ENCODE assay signal across 10 cellular contexts in genomic region chr11:94142308-94143277, GRCh38. TPM values are rescaled to one million over a fixed set of nuclear protein-coding genes. Genes with fewer than 3 reads are reported as not detected.
DNase-seq lines count a peak whose midpoint lies in the region; ATAC-seq, FAIRE-seq and TF ChIP-seq lines count a peak whose summit lies in the region.
"Had no signal": no experiment of that assay in that cellular context is flagged by ENCODE, and none has a peak within 500 bp of the region (broad histone marks: within the 10 kb centered on the region; RNA-seq: fewer than 3 reads in every experiment).

No MANE protein-coding gene starts in this region.

- H3K36me3 ChIP-seq in heart right ventricle, result no peaks in the 10 kb centered on the region
- no peaks in the 10 kb centered on the region for H3K36me3 ChIP-seq in K562 (ENCODE audit: control insufficient read depth, insufficient read depth, low read length)
- H3K36me3 ChIP-seq in HepG2 (replicated peaks in 1 of 2; ENCODE audit: control insufficient read depth in 1 of 2, insufficient read depth in 2 of 2, low read length in 2 of 2), result no peaks in the 10 kb centered on the region; a peak in 1 of 5 replicates
- H3K36me3 ChIP-seq in tibial nerve, result no peaks in the 10 kb centered on the region
- H3K36me3 ChIP-seq: SJCRH30 had no signal

- BruUV-seq in K562 (replicated peaks; lab: Mats Ljungman, UMichigan), result no TSS peak
- BruUV-seq in HepG2 (replicated peaks; lab: Mats Ljungman, UMichigan), result no TSS peak

- H3K4me2 ChIP-seq in K562 (ENCODE audit: insufficient read depth, low read length) (peak overlapping the region; percentile 87), HepG2 (ENCODE audit: low read depth, low read length) (no peak overlapping the region)

- peak overlapping the region; percentile 39 to 89 for H3K9ac ChIP-seq in K562 (ENCODE audit: insufficient read depth in 1 of 2, low read depth in 2 of 2, low read length in 2 of 2)
- no peak overlapping the region for H3K9ac ChIP-seq in HepG2 (ENCODE audit: insufficient read depth, low read depth, low read length)

- intact Hi-C loops in heart right ventricle (cut with DNase I), result no loop called here
- intact Hi-C loops in Right ventricle myocardium inferior (cut with DNase I), result no loop called here
- intact Hi-C loops in K562 (cut with micrococcal nuclease), result no loop called here
- intact Hi-C loops in HepG2 (cut with micrococcal nuclease; ENCODE audit: unreplicated experiment), result no loop called here

- TF ChIP-seq RAD21 in K562 (CRISPR knock-in tag; conservative IDR thresholded peaks at IDR 0.05 in 1 of 2, IDR thresholded peaks at IDR 0.05 in 1 of 2) (no peak), HepG2 (CRISPR knock-in tag; IDR thresholded peaks at IDR 0.05) (no peak)

- TF ChIP-seq EP300 in K562 (IDR thresholded peaks at IDR 0.05; ENCODE audit: low read length), result peak; percentile 54; the same call in 1 of the 2 replicates
- no peak for TF ChIP-seq EP300 in HepG2 (IDR thresholded peaks at IDR 0.05; ENCODE audit: low read depth in 2 of 2, low read length in 2 of 2)
- no peak for TF ChIP-seq EP300 in HepG2 (CRISPR knock-in tag; IDR thresholded peaks at IDR 0.05; ENCODE audit: borderline replicate concordance)
- peak in 1 of 2 donors; percentile 16 for TF ChIP-seq EP300 in tibial nerve (IDR thresholded peaks at IDR 0.05)

- H3K27me3 ChIP-seq in heart right ventricle (no peaks in the 10 kb centered on the region), K562 (ENCODE audit: control insufficient read depth in 2 of 2, insufficient read depth in 2 of 2, low read length in 2 of 2) (no peaks in the 10 kb centered on the region), HepG2 (ENCODE audit: control insufficient read depth in 1 of 2, insufficient read depth in 2 of 2, low read length in 2 of 2) (no peaks in the 10 kb centered on the region), tibial nerve (no peaks in the 10 kb centered on the region)
- H3K27me3 ChIP-seq: SJCRH30 had no signal

- H3K79me2 ChIP-seq in K562 (ENCODE audit: control insufficient read depth, insufficient read depth, low read length), result peaks cover 85% of the 10 kb centered on the region
- H3K79me2 ChIP-seq in HepG2 (ENCODE audit: insufficient read depth, low read length), result peaks cover 61% of the 10 kb centered on the region

- no peaks in the 10 kb centered on the region for H3K9me3 ChIP-seq in heart right ventricle
- no peaks in the 10 kb centered on the region for H3K9me3 ChIP-seq in K562 (replicated peaks; ENCODE audit: control insufficient read depth, insufficient read depth, low read depth, low read length)
- H3K9me3 ChIP-seq in HepG2 (ENCODE audit: low read length), result no peaks in the 10 kb centered on the region
- H3K9me3 ChIP-seq in tibial nerve, result no peaks in the 10 kb centered on the region
- H3K9me3 ChIP-seq: SJCRH30 had no signal

- no peak for TF ChIP-seq CTCF in heart right ventricle (IDR thresholded peaks at IDR 0.05)
- TF ChIP-seq CTCF in K562 (IDR thresholded peaks at IDR 0.05 in 2 of 3, conservative IDR thresholded peaks at IDR 0.05 in 1 of 3; ENCODE audit: insufficient read depth in 2 of 3, low read depth in 1 of 3, low read length in 3 of 3), result no peak
- TF ChIP-seq CTCF in HepG2 (CRISPR knock-in tag; IDR thresholded peaks at IDR 0.05), result no peak
- TF ChIP-seq CTCF in tibial nerve (IDR thresholded peaks at IDR 0.05), result no peak

- POLR2A ChIA-PET in K562 (lab: Yijun Ruan, JAX), result interaction anchor here (1.0 to 1.7 kb wide), 5 partner anchors 11 to 401 kb away, joined by 3 to 8 read pairs (median 4); partner anchors contain the start of genes C11orf54, PANX1 and TAF1D
- POLR2A ChIA-PET in HepG2 (lab: Yijun Ruan, JAX), result interaction anchor here (3.1 kb wide), 1 partner anchor 14 kb away, joined by 10 read pairs; the partner anchor contains the start of gene PANX1

- peak; percentile 95 for FAIRE-seq in K562 (lab: Jason Lieb, UNC)
- no peak for FAIRE-seq in HepG2 (lab: Jason Lieb, UNC)
- FAIRE-seq: H1 had no signal

- TF ChIP-seq POLR2A in K562 (conservative IDR thresholded peaks at IDR 0.05), result no peak
- TF ChIP-seq POLR2A in HepG2 (IDR thresholded peaks at IDR 0.05; ENCODE audit: insufficient read depth in 1 of 2, low read depth in 2 of 2, low read length in 2 of 2), result no peak
- TF ChIP-seq POLR2A in tibial nerve (IDR thresholded peaks at IDR 0.05), result no peak

- ATAC-seq in heart right ventricle (peak in 6 of 8 donors; percentile 17 to 36 (median 25)), Right ventricle myocardium inferior (no peak), K562 (peak; percentile 90), HepG2 (0 out of 3 replicates have a peak, but pooled peaks have one; percentile 18), GM21528 (IDR thresholded peaks at IDR 0.05; ENCODE audit: low FRiP score, unreplicated experiment) (no peak)

- in situ Hi-C loops in K562 (cut with MboI) (no loop called here), HepG2 (cut with HindIII; ENCODE audit: extremely low pct_ligation_motif_present, low pct_unique_long_range_greater_than_20kb) (no loop called here)

- peak overlapping the region in 1 of 10 donors; percentile 24 for H3K27ac ChIP-seq in heart right ventricle
- H3K27ac ChIP-seq in K562 (ENCODE audit: extremely low read depth, low read depth, low read length), result peak overlapping the region; percentile 76
- H3K27ac ChIP-seq in HepG2 (ENCODE audit: extremely low read length, insufficient read depth, low read length), result no peak overlapping the region
- peak overlapping the region in 3 of 4 donors; percentile 54 to 82 (median 79) for H3K27ac ChIP-seq in tibial nerve
- H3K27ac ChIP-seq: SJCRH30 had no signal

- peak overlapping the region; percentile 54 for H2AFZ ChIP-seq in K562 (ENCODE audit: low read depth, low read length)
- H2AFZ ChIP-seq in HepG2 (ENCODE audit: low read length), result no peak overlapping the region

- H3K9me1 ChIP-seq in K562 (ENCODE audit: control insufficient read depth, insufficient read depth, low read length), result no peaks in the 10 kb centered on the region

- DNase-seq in heart right ventricle (no peak), Right ventricle myocardium inferior (ENCODE audit: missing footprints) (no peak), K562 (ENCODE audit: extremely low read depth in 1 of 4, low spot score in 3 of 4) (peak in 2 of 4 experiments; percentile 73 to 80), HepG2 (ENCODE audit: low spot score) (peak; percentile 56), tibial nerve (ENCODE audit: low spot score in 2 of 2) (no peak), SKM-1 (lab: John Stamatoyannopoulos, UW; ENCODE audit: unreplicated experiment) (no peak), C1 segment of cervical spinal cord (lab: John Stamatoyannopoulos, UW) (no peak)
- DNase-seq: SJCRH30 had no signal

- 78 to 83% methylated on average over 7 of the region's 7 CpGs for WGBS in heart right ventricle, 2 donors
- WGBS in K562 (ENCODE audit: insufficient coverage, low coverage, missing lambda C conversion rate), result 43% methylated on average over 7 of the region's 7 CpGs
- WGBS in HepG2 (ENCODE audit: low lambda C conversion rate), result 95% methylated on average over 7 of the region's 7 CpGs
- 59 to 61% methylated on average over 7 of the region's 7 CpGs for WGBS in tibial nerve, 2 donors

- CTCF ChIA-PET in K562 (lab: Yijun Ruan, JAX; ENCODE audit: low intra/inter-chr PET ratio) (no interaction called here), HepG2 (lab: Yijun Ruan, JAX; ENCODE audit: low intra/inter-chr PET ratio, low total read pairs) (no interaction called here)

- H3K4me1 ChIP-seq in heart right ventricle (peaks cover 10 to 91% (median 58%) of the 10 kb centered on the region in 9 donors), K562 (replicated peaks in 1 of 2; ENCODE audit: control insufficient read depth in 2 of 2, insufficient read depth in 2 of 2, low read length in 2 of 2) (peaks cover 15 to 37% of the 10 kb centered on the region in 2 experiments), HepG2 (ENCODE audit: insufficient read depth, low read length) (peaks cover 61% of the 10 kb centered on the region), tibial nerve (peaks cover 0 to 50% (median 22%) of the 10 kb centered on the region in 4 donors)

- H4K20me1 ChIP-seq in K562 (replicated peaks; ENCODE audit: control insufficient read depth, insufficient read depth, low read length) (no peaks in the 10 kb centered on the region), HepG2 (ENCODE audit: insufficient read depth, low read length) (peaks cover 16% of the 10 kb centered on the region)

- no peak overlapping the region for H3K4me3 ChIP-seq in heart right ventricle
- H3K4me3 ChIP-seq in K562, result no peak overlapping the region
- no peak overlapping the region for H3K4me3 ChIP-seq in HepG2 (replicated peaks in 1 of 3; ENCODE audit: insufficient read depth in 1 of 3, low read depth in 2 of 3, low read length in 3 of 3)
- no peak overlapping the region for H3K4me3 ChIP-seq in tibial nerve
- H3K4me3 ChIP-seq: SJCRH30 had no signal

RNA-seq across cellular contexts. Expression of gene PANX1, which starts 14.0 kb away (rescaled TPM):
- total RNA-seq in heart right ventricle, result 10 to 100 TPM; 16.1 to 42.4 (median 22.0) TPM
- 1 to 10 TPM; 4.4 to 5.9 TPM for polyA plus RNA-seq in heart right ventricle
- 27.2 TPM for total RNA-seq in Right ventricle myocardium inferior
- 13.4 and 15.1 TPM in 2 replicates for total RNA-seq in K562 (2011; cell fraction: chromatin; rRNA removed; ENCODE audit: low replicate concordance)
- total RNA-seq in K562 (2011; cell fraction: nucleolus; rRNA removed), result 15.2 and 16.2 TPM in 2 replicates
- total RNA-seq in K562 (2011; cell fraction: nucleoplasm; rRNA removed), result 14.7 and 17.5 TPM in 2 replicates
- total RNA-seq in K562 (2014; rRNA removed), result 10.4 and 12.8 TPM in 2 replicates
- 13.9 and 15.2 TPM in 2 replicates for total RNA-seq in K562 (2014; rRNA removed; fragmentation: Illumina TruSeq; extraction: Trizol)
- 14.4 and 14.8 TPM in 2 replicates for total RNA-seq in K562 (2015; rRNA removed; fragmentation: Illumina TruSeq; extraction: Trizol)
- 12.7 and 13.3 TPM in 2 replicates for total RNA-seq in K562 (2021)
- polyA plus RNA-seq in K562 (2011; rRNA removed), result 6.3 and 9.5 TPM in 2 replicates
- 4.8 and 6.2 TPM in 2 replicates for polyA plus RNA-seq in K562 (2011; cell fraction: cytosol; rRNA removed)
- 2.8 and 3.4 TPM in 2 replicates for polyA plus RNA-seq in K562 (2011; cell fraction: nucleus; rRNA removed)
- 7.8 and 10.1 TPM in 2 replicates for polyA plus RNA-seq in K562 (2012)
- polyA plus RNA-seq in K562 (2014; fragmentation: Illumina TruSeq; extraction: Trizol), result 9.9 and 10.1 TPM in 2 replicates
- polyA plus RNA-seq in K562 (2014; fragmentation: Nextera tagmentation; extraction: Ambion mirVana), result 1 to 10 TPM; 1.9 to 2.7 TPM
- polyA plus RNA-seq in K562 (2014; rRNA removed), result 6.5 and 8.4 TPM in 2 replicates
- 18.7 and 23.2 TPM in 2 replicates for polyA minus RNA-seq in K562 (2011; rRNA and poly(A)+ RNA removed)
- polyA minus RNA-seq in K562 (2011; cell fraction: cytosol; rRNA and poly(A)+ RNA removed), result 7.0 and 11.6 TPM in 2 replicates
- 6.6 and 8.7 TPM in 2 replicates for polyA minus RNA-seq in K562 (2011; cell fraction: nucleus; rRNA and poly(A)+ RNA removed)
- 21.7 and 24.8 TPM in 2 replicates for total RNA-seq in HepG2 (2016; rRNA removed; fragmentation: Illumina TruSeq; extraction: Trizol)
- 2.7 and 3.0 TPM in 2 replicates for total RNA-seq in HepG2 (2016; cell fraction: cytosol; rRNA removed; fragmentation: Illumina TruSeq; extraction: Trizol; ENCODE audit: low read depth)
- 21.2 and 23.9 TPM in 2 replicates for total RNA-seq in HepG2 (2016; cell fraction: insoluble cytoplasmic fraction; rRNA removed; fragmentation: Illumina TruSeq; extraction: Trizol)
- 10.3 and 10.9 TPM in 2 replicates for total RNA-seq in HepG2 (2016; cell fraction: membrane; rRNA removed; fragmentation: Illumina TruSeq; extraction: Trizol)
- total RNA-seq in HepG2 (2016; cell fraction: nucleus; rRNA removed; fragmentation: Illumina TruSeq; extraction: Trizol), result 24.8 and 25.7 TPM in 2 replicates
- 8.3 and 8.5 TPM in 2 replicates for polyA plus RNA-seq in HepG2 (2011; rRNA removed)
- 5.7 and 7.5 TPM in 2 replicates for polyA plus RNA-seq in HepG2 (2011; cell fraction: cytosol; rRNA removed)
- polyA plus RNA-seq in HepG2 (2011; cell fraction: nucleus; rRNA removed), result 3.6 and 4.1 TPM in 2 replicates
- 8.2 and 10.6 TPM in 2 replicates for polyA plus RNA-seq in HepG2 (2012)
- polyA plus RNA-seq in HepG2 (2016; cell fraction: cytosol; fragmentation: Illumina TruSeq; extraction: Trizol; ENCODE audit: low read depth), result 2.0 and 2.5 TPM in 2 replicates
- polyA plus RNA-seq in HepG2 (2016; cell fraction: insoluble cytoplasmic fraction; fragmentation: Illumina TruSeq; extraction: Trizol; ENCODE audit: low read depth), result 10.6 and 12.0 TPM in 2 replicates
- polyA plus RNA-seq in HepG2 (2016; cell fraction: membrane; fragmentation: Illumina TruSeq; extraction: Trizol; ENCODE audit: low read depth), result 4.3 and 5.2 TPM in 2 replicates
- polyA plus RNA-seq in HepG2 (2016; cell fraction: nucleus; fragmentation: Illumina TruSeq; extraction: Trizol; ENCODE audit: insufficient read depth, low read depth), result 14.9 and 18.1 TPM in 2 replicates
- 29.4 and 35.6 TPM in 2 replicates for polyA minus RNA-seq in HepG2 (2011; rRNA and poly(A)+ RNA removed; ENCODE audit: low replicate concordance)
- 12.7 and 17.0 TPM in 2 replicates for polyA minus RNA-seq in HepG2 (2011; cell fraction: cytosol; rRNA and poly(A)+ RNA removed)
- polyA minus RNA-seq in HepG2 (2011; cell fraction: nucleus; rRNA and poly(A)+ RNA removed), result 22.4 and 25.7 TPM in 2 replicates
- total RNA-seq in tibial nerve, result 10 to 100 TPM; 17.5 to 36.6 (median 19.5) TPM

Comparison
In these comparisons a context has a peak if more than half of its experiments do, and no peak if none do; other contexts are left out.
1. ATAC-seq: peak in heart right ventricle (6 of 8), K562 (single experiment) and HepG2 (single experiment); none in Right ventricle myocardium inferior (single experiment) and GM21528 (single experiment).